ENCODE assay signal across 1 cellular context in genomic region chr17:4554997-4555799, GRCh38.
TF ChIP-seq lines count a peak whose summit lies in the region.

Gene MYBBP1A (minus strand): TSS chr17:4555384. CDS start chr17:4555324, 60 bp downstream.

TF ChIP-seq in K562, 482 proteins besides CTCF, POLR2A, EP300 and RAD21 (continued from another document and continues in another):
- no peak for TF ChIP-seq THRA (IDR thresholded peaks at IDR 0.05)
- TF ChIP-seq ZFP36 (IDR thresholded peaks at IDR 0.05; ENCODE audit: low read depth, low read length, partially characterized antibody), result no peak
- TF ChIP-seq USF1 (CRISPR knock-in tag; IDR thresholded peaks at IDR 0.05), result peak; percentile 75
- TF ChIP-seq ELF1 (tag; IDR thresholded peaks at IDR 0.05), result peak; percentile 86
- TF ChIP-seq ZNF79 (CRISPR knock-in tag; IDR thresholded peaks at IDR 0.05; ENCODE audit: low read depth), result no peak
- TF ChIP-seq MEIS2 (IDR thresholded peaks at IDR 0.05; ENCODE audit: partially characterized antibody), result peak; percentile 82
- TF ChIP-seq KHSRP (IDR thresholded peaks at IDR 0.05), result no peak
- no peak for TF ChIP-seq DDX20 (tag; IDR thresholded peaks at IDR 0.05; ENCODE audit: low read depth)
- TF ChIP-seq FOXP1 (CRISPR knock-in tag; IDR thresholded peaks at IDR 0.05), result no peak
- no peak for TF ChIP-seq ZNF717 (CRISPR knock-in tag; IDR thresholded peaks at IDR 0.05)
- TF ChIP-seq NFYB (IDR thresholded peaks at IDR 0.05; ENCODE audit: extremely low read depth, insufficient read length), result no peak
- no peak for TF ChIP-seq BCLAF1 (IDR thresholded peaks at IDR 0.05; ENCODE audit: borderline replicate concordance in 1 of 2, control insufficient read depth in 1 of 2, low read depth in 2 of 2, low read length in 1 of 2)
- TF ChIP-seq, protein P1, sequence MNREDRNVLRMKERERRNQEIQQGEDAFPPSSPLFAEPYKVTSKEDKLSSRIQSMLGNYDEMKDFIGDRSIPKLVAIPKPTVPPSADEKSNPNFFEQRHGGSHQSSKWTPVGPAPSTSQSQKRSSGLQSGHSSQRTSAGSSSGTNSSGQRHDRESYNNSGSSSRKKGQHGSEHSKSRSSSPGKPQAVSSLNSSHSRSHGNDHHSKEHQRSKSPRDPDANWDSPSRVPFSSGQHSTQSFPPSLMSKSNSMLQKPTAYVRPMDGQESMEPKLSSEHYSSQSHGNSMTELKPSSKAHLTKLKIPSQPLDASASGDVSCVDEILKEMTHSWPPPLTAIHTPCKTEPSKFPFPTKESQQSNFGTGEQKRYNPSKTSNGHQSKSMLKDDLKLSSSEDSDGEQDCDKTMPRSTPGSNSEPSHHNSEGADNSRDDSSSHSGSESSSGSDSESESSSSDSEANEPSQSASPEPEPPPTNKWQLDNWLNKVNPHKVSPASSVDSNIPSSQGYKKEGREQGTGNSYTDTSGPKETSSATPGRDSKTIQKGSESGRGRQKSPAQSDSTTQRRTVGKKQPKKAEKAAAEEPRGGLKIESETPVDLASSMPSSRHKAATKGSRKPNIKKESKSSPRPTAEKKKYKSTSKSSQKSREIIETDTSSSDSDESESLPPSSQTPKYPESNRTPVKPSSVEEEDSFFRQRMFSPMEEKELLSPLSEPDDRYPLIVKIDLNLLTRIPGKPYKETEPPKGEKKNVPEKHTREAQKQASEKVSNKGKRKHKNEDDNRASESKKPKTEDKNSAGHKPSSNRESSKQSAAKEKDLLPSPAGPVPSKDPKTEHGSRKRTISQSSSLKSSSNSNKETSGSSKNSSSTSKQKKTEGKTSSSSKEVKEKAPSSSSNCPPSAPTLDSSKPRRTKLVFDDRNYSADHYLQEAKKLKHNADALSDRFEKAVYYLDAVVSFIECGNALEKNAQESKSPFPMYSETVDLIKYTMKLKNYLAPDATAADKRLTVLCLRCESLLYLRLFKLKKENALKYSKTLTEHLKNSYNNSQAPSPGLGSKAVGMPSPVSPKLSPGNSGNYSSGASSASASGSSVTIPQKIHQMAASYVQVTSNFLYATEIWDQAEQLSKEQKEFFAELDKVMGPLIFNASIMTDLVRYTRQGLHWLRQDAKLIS (CRISPR knock-in tag; IDR thresholded peaks at IDR 0.05), result peak; percentile 67; the same call in 1 of the 2 replicates
- no peak for TF ChIP-seq TSHZ1 (CRISPR knock-in tag; IDR thresholded peaks at IDR 0.05)
- TF ChIP-seq, protein P2, sequence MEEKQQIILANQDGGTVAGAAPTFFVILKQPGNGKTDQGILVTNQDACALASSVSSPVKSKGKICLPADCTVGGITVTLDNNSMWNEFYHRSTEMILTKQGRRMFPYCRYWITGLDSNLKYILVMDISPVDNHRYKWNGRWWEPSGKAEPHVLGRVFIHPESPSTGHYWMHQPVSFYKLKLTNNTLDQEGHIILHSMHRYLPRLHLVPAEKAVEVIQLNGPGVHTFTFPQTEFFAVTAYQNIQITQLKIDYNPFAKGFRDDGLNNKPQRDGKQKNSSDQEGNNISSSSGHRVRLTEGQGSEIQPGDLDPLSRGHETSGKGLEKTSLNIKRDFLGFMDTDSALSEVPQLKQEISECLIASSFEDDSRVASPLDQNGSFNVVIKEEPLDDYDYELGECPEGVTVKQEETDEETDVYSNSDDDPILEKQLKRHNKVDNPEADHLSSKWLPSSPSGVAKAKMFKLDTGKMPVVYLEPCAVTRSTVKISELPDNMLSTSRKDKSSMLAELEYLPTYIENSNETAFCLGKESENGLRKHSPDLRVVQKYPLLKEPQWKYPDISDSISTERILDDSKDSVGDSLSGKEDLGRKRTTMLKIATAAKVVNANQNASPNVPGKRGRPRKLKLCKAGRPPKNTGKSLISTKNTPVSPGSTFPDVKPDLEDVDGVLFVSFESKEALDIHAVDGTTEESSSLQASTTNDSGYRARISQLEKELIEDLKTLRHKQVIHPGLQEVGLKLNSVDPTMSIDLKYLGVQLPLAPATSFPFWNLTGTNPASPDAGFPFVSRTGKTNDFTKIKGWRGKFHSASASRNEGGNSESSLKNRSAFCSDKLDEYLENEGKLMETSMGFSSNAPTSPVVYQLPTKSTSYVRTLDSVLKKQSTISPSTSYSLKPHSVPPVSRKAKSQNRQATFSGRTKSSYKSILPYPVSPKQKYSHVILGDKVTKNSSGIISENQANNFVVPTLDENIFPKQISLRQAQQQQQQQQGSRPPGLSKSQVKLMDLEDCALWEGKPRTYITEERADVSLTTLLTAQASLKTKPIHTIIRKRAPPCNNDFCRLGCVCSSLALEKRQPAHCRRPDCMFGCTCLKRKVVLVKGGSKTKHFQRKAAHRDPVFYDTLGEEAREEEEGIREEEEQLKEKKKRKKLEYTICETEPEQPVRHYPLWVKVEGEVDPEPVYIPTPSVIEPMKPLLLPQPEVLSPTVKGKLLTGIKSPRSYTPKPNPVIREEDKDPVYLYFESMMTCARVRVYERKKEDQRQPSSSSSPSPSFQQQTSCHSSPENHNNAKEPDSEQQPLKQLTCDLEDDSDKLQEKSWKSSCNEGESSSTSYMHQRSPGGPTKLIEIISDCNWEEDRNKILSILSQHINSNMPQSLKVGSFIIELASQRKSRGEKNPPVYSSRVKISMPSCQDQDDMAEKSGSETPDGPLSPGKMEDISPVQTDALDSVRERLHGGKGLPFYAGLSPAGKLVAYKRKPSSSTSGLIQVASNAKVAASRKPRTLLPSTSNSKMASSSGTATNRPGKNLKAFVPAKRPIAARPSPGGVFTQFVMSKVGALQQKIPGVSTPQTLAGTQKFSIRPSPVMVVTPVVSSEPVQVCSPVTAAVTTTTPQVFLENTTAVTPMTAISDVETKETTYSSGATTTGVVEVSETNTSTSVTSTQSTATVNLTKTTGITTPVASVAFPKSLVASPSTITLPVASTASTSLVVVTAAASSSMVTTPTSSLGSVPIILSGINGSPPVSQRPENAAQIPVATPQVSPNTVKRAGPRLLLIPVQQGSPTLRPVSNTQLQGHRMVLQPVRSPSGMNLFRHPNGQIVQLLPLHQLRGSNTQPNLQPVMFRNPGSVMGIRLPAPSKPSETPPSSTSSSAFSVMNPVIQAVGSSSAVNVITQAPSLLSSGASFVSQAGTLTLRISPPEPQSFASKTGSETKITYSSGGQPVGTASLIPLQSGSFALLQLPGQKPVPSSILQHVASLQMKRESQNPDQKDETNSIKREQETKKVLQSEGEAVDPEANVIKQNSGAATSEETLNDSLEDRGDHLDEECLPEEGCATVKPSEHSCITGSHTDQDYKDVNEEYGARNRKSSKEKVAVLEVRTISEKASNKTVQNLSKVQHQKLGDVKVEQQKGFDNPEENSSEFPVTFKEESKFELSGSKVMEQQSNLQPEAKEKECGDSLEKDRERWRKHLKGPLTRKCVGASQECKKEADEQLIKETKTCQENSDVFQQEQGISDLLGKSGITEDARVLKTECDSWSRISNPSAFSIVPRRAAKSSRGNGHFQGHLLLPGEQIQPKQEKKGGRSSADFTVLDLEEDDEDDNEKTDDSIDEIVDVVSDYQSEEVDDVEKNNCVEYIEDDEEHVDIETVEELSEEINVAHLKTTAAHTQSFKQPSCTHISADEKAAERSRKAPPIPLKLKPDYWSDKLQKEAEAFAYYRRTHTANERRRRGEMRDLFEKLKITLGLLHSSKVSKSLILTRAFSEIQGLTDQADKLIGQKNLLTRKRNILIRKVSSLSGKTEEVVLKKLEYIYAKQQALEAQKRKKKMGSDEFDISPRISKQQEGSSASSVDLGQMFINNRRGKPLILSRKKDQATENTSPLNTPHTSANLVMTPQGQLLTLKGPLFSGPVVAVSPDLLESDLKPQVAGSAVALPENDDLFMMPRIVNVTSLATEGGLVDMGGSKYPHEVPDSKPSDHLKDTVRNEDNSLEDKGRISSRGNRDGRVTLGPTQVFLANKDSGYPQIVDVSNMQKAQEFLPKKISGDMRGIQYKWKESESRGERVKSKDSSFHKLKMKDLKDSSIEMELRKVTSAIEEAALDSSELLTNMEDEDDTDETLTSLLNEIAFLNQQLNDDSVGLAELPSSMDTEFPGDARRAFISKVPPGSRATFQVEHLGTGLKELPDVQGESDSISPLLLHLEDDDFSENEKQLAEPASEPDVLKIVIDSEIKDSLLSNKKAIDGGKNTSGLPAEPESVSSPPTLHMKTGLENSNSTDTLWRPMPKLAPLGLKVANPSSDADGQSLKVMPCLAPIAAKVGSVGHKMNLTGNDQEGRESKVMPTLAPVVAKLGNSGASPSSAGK (IDR thresholded peaks at IDR 0.05), result peak; percentile 82
- TF ChIP-seq MEF2A (IDR thresholded peaks at IDR 0.05; ENCODE audit: control insufficient read depth, low read depth, low read length), result no peak
- no peak for TF ChIP-seq HNRNPK (IDR thresholded peaks at IDR 0.05; ENCODE audit: low read depth, low read length, poor library complexity, severe bottlenecking)
- TF ChIP-seq CBX8 (IDR thresholded peaks at IDR 0.05; ENCODE audit: borderline replicate concordance, extremely low read depth, low read depth, low read length, poor library complexity, severe bottlenecking), result no peak
- TF ChIP-seq TAF1 (IDR thresholded peaks at IDR 0.05; ENCODE audit: control insufficient read depth, extremely low read depth, insufficient read depth, low read length, severe bottlenecking), result no peak
- TF ChIP-seq, protein P3, sequence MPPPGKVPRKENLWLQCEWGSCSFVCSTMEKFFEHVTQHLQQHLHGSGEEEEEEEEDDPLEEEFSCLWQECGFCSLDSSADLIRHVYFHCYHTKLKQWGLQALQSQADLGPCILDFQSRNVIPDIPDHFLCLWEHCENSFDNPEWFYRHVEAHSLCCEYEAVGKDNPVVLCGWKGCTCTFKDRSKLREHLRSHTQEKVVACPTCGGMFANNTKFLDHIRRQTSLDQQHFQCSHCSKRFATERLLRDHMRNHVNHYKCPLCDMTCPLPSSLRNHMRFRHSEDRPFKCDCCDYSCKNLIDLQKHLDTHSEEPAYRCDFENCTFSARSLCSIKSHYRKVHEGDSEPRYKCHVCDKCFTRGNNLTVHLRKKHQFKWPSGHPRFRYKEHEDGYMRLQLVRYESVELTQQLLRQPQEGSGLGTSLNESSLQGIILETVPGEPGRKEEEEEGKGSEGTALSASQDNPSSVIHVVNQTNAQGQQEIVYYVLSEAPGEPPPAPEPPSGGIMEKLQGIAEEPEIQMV (tag; conservative IDR thresholded peaks at IDR 0.05; ENCODE audit: low read depth), result no peak
- TF ChIP-seq USF2 (CRISPR knock-in tag; IDR thresholded peaks at IDR 0.05), result peak; percentile 51
- TF ChIP-seq JUN (IDR thresholded peaks at IDR 0.05; ENCODE audit: borderline replicate concordance, low read depth, low read length), result 0 out of 2 replicates have a peak, but pooled peaks have one; percentile 10
- TF ChIP-seq JUN (CRISPR knock-in tag; IDR thresholded peaks at IDR 0.05; ENCODE audit: borderline replicate concordance), result 0 out of 2 replicates have a peak, but pooled peaks have one; percentile 44
- no peak for TF ChIP-seq SNRNP70 (optimal IDR thresholded peaks at IDR 0.05; ENCODE audit: low read depth, low read length)
- no peak for TF ChIP-seq PYGO2 (tag; IDR thresholded peaks at IDR 0.05)
